In genomic region chr1:116921301-116921885, GRCh38 we compare ENCODE assay signal across 19 cellular contexts. TPM values are rescaled to one million over a fixed set of nuclear protein-coding genes. Genes with fewer than 3 reads are reported as not detected.
A peak's percentile ranks its signal among the peaks of the same experiment; 100 is the strongest.
DNase-seq lines count a peak whose midpoint lies in the region; ATAC-seq and TF ChIP-seq lines count a peak whose summit lies in the region.
"Had no signal": no experiment of that assay in that cellular context is flagged by ENCODE, and none has a peak within 500 bp of the region (broad histone marks: within the 10 kb centered on the region; RNA-seq: fewer than 3 reads in every experiment).

No MANE protein-coding gene starts in this region.

- TF ChIP-seq POLR2A in breast epithelium (IDR thresholded peaks at IDR 0.05) = no peak

- H3K4me1 Mint-ChIP-seq in MCF 10A (ENCODE audit: insufficient read depth, unreplicated experiment) (peaks cover 23% of the 10 kb centered on the region), endodermal cell (peaks cover 11% of the 10 kb centered on the region)
- H3K4me1 Mint-ChIP-seq: CD14-positive monocyte had no signal

- peak; percentile 51 for DNase-seq in MCF 10A (ENCODE audit: unreplicated experiment)
- no peak for DNase-seq in breast epithelium (ENCODE audit: low spot score in 2 of 2)
- peak; percentile 8 for DNase-seq in endodermal cell
- DNase-seq in left lobe of liver (ENCODE audit: low spot score) = no peak
- peak; percentile 43 for DNase-seq in stromal cell of bone marrow (ENCODE audit: low read depth)
- DNase-seq in foreskin fibroblast = no peak
- DNase-seq in NCI-H128 (lab: John Stamatoyannopoulos, UW; ENCODE audit: unreplicated experiment) = no peak
- DNase-seq: 8988T, COR-L47, Kasumi-1, NCI-H1417 treated with DMSO at 0.1 percent for 48 hours, NCI-H2029, NCI-H510A, SIG-M5 had no signal

- H3K36me3 Mint-ChIP-seq in MCF 10A (ENCODE audit: insufficient read depth, unreplicated experiment) = no peaks in the 10 kb centered on the region
- no peaks in the 10 kb centered on the region for H3K36me3 Mint-ChIP-seq in endodermal cell (ENCODE audit: low read depth)
- H3K36me3 Mint-ChIP-seq: CD14-positive monocyte had no signal

- CTCF ChIA-PET in MCF 10A (lab: Yijun Ruan, JAX) = interaction anchor here (0.7 to 0.8 kb wide), 2 partner anchors 122 to 184 kb away, joined by 3 read pairs; no protein-coding TSS in a partner anchor

- H3K9ac ChIP-seq in endodermal cell (ENCODE audit: extremely low read depth, low read length, poor library complexity, severe bottlenecking) = no peak overlapping the region

- ATAC-seq in left lobe of liver (peak; percentile 84), GM18502 (IDR thresholded peaks at IDR 0.05; ENCODE audit: poor library complexity, unreplicated experiment) (no peak)
- ATAC-seq: GM12878, Panc1 had no signal

- no peaks in the 10 kb centered on the region for H3K27me3 Mint-ChIP-seq in MCF 10A (ENCODE audit: insufficient read depth, unreplicated experiment)
- no peaks in the 10 kb centered on the region for H3K27me3 Mint-ChIP-seq in endodermal cell (ENCODE audit: insufficient read depth)

- H3K9me3 ChIP-seq in breast epithelium (no peaks in the 10 kb centered on the region), endodermal cell (ENCODE audit: control insufficient read depth, low read length) (no peaks in the 10 kb centered on the region)
- H3K9me3 ChIP-seq: HAP-1 had no signal

- intact Hi-C loops in MCF 10A (cut with micrococcal nuclease) (no loop called here), breast epithelium (cut with DNase I; ENCODE audit: low total_unique reads) (no loop called here)

- H3K27me3 ChIP-seq in breast epithelium (no peaks in the 10 kb centered on the region), endodermal cell (ENCODE audit: control insufficient read depth, insufficient read depth, low read length, poor library complexity, severe bottlenecking) (no peaks in the 10 kb centered on the region)

- H3K36me3 ChIP-seq in breast epithelium = no peaks in the 10 kb centered on the region
- no peaks in the 10 kb centered on the region for H3K36me3 ChIP-seq in endodermal cell (ENCODE audit: control insufficient read depth, insufficient read depth, low read length)
- H3K36me3 ChIP-seq: HAP-1 had no signal

- TF ChIP-seq CTCF in MCF 10A (IDR thresholded peaks at IDR 0.05; ENCODE audit: unreplicated experiment) (no peak), breast epithelium (IDR thresholded peaks at IDR 0.05) (no peak), endodermal cell (conservative IDR thresholded peaks at IDR 0.05) (no peak), foreskin fibroblast (IDR thresholded peaks at IDR 0.05; ENCODE audit: low read depth, low read length) (no peak)

- H3K4me1 ChIP-seq in breast epithelium (no peaks in the 10 kb centered on the region), endodermal cell (ENCODE audit: control insufficient read depth, insufficient read depth, low read length) (no peaks in the 10 kb centered on the region)

- H3K4me3 Mint-ChIP-seq in MCF 10A (ENCODE audit: unreplicated experiment) (no peak overlapping the region), endodermal cell (no peak overlapping the region)
- H3K4me3 Mint-ChIP-seq: CD14-positive monocyte had no signal

- H3K9me3 Mint-ChIP-seq in MCF 10A (ENCODE audit: unreplicated experiment) (no peaks in the 10 kb centered on the region), endodermal cell (no peaks in the 10 kb centered on the region)
- H3K9me3 Mint-ChIP-seq: CD14-positive monocyte had no signal

- BruUV-seq in MCF 10A (replicated peaks; lab: Mats Ljungman, UMichigan) = no TSS peak

- POLR2A ChIA-PET in MCF 10A (lab: Yijun Ruan, JAX) = interaction anchor here (1.7 to 4.9 kb wide), 2 partner anchors 11 to 139 kb away, joined by 3 to 22 read pairs; partner anchors contain the start of genes PTGFRN and TTF2

- WGBS in endodermal cell (ENCODE audit: insufficient coverage in 1 of 2, insufficient read length in 1 of 2), 2 experiments = 95% methylated on average over 6 of the region's 6 CpGs

- H3K27ac Mint-ChIP-seq in MCF 10A (ENCODE audit: low read depth, unreplicated experiment) (peak overlapping the region; percentile 31), endodermal cell (no peak overlapping the region)
- H3K27ac Mint-ChIP-seq: CD14-positive monocyte had no signal

- H3K4me3 ChIP-seq in breast epithelium (no peak overlapping the region), endodermal cell (ENCODE audit: low read length) (no peak overlapping the region), foreskin fibroblast (ENCODE audit: low read depth in 1 of 2, low read length in 2 of 2) (no peak overlapping the region)
- H3K4me3 ChIP-seq: GM12878, HAP-1 had no signal

- H3K27ac ChIP-seq in breast epithelium (no peak overlapping the region), endodermal cell (ENCODE audit: low read depth, low read length) (no peak overlapping the region)

RNA-seq across cellular contexts. Expression of gene PTGFRN, which starts 11.7 kb away (rescaled TPM):
- total RNA-seq in MCF 10A (2022) (45.2 and 61.0 TPM in 2 replicates), breast epithelium (10 to 100 TPM; 10.6 to 30.8 (median 24.3) TPM), endodermal cell (10 to 100 TPM; 41.6 to 43.2 TPM), left lobe of liver (11.9 TPM)
- polyA plus RNA-seq in endodermal cell (2013, experiment 1 of 2) = 46.4 TPM
- polyA plus RNA-seq in endodermal cell (2013, experiment 2 of 2) = 42.7 TPM

Comparison
In these comparisons a context has a peak if more than half of its experiments do, and no peak if none do; other contexts are left out.
1. DNase-seq: peak in MCF 10A (single experiment), endodermal cell (single experiment) and stromal cell of bone marrow (single experiment); none in breast epithelium (0 of 2), left lobe of liver (single experiment), foreskin fibroblast (0 of 2) and NCI-H128 (single experiment).